Comparison of ENCODE assay signal across 11 cellular contexts in genomic region chr19:42930214-42930613, GRCh38. TPM values are rescaled to one million over a fixed set of nuclear protein-coding genes. Genes with fewer than 3 reads are reported as not detected.
DNase-seq lines count a peak whose midpoint lies in the region; FAIRE-seq and TF ChIP-seq lines count a peak whose summit lies in the region.
"Not testable (repeated sequence)": the region's sequence is repeated elsewhere in the genome, so short reads cannot be mapped to it uniquely, and the experiment has no call there.
"Had no signal": no experiment of that assay in that cellular context is flagged by ENCODE, and none has a peak within 500 bp of the region (broad histone marks: within the 10 kb centered on the region; RNA-seq: fewer than 3 reads in every experiment).

No MANE protein-coding gene starts in this region.

- TF ChIP-seq CTCF in D721Med (IDR thresholded peaks at IDR 0.05; ENCODE audit: insufficient read depth, missing control alignments) (peak; percentile 39), HFFc6 (IDR thresholded peaks at IDR 0.05) (peak; percentile 88), OCI-LY3 (IDR thresholded peaks at IDR 0.05; ENCODE audit: low read depth, low read length) (peak; percentile 50), mesothelial cell of epicardium (IDR thresholded peaks at IDR 0.05; ENCODE audit: unreplicated experiment) (peak; percentile 18), testis (IDR thresholded peaks at IDR 0.05) (peak in 2 of 3 experiments; percentile 2 to 40)

- not testable (repeated sequence) for H2AFZ ChIP-seq in OCI-LY3 (ENCODE audit: low read depth, low read length)

- peak overlapping the region; percentile 81 for H3K27ac Mint-ChIP-seq in HFFc6
- not testable (repeated sequence) for H3K27ac Mint-ChIP-seq in activated CD4-positive, alpha-beta T cell treated with anti-CD3 and anti-CD28 coated beads, Interleukin-2, amount 10 ng/mL, durations not matched to agents 24 days and 14 days; mesothelial cell of epicardium

- not testable (repeated sequence) for H3K9ac ChIP-seq in OCI-LY3 (ENCODE audit: low read length)

- DNase-seq in D721Med (ENCODE audit: insufficient read length, low spot score); mesothelial cell of epicardium (ENCODE audit: low spot score in 2 of 2, unreplicated experiment in 2 of 2): not testable (repeated sequence)
- DNase-seq in HFFc6, result peak; percentile 84
- DNase-seq in activated CD4-positive, alpha-beta T cell treated with anti-CD3 and anti-CD28 coated beads, Interleukin-2, amount 10 ng/mL, durations not matched to agents 24 days and 14 days, result peak; percentile 76
- peak; percentile 49 for DNase-seq in astrocyte of the hippocampus (ENCODE audit: low read depth, low spot score)
- peak; percentile 28 for DNase-seq in fibroblast of the conjunctiva (ENCODE audit: low read depth)
- DNase-seq in testis, result peak; percentile 82

- peak overlapping the region; percentile 4; the same call in 1 of the 2 replicates for H3K4me3 Mint-ChIP-seq in HFFc6
- H3K4me3 Mint-ChIP-seq in activated CD4-positive, alpha-beta T cell treated with anti-CD3 and anti-CD28 coated beads, Interleukin-2, amount 10 ng/mL, durations not matched to agents 24 days and 14 days; mesothelial cell of epicardium: not testable (repeated sequence)

- H3K9me3 ChIP-seq in OCI-LY3 (ENCODE audit: insufficient read depth, low read length); testis: not testable (repeated sequence)

- not testable (repeated sequence) for H3K4me3 ChIP-seq in OCI-LY3 (ENCODE audit: low read length); testis

- FAIRE-seq in D721Med (lab: Jason Lieb, UNC), result not testable (repeated sequence)

- intact Hi-C loops in activated CD4-positive, alpha-beta T cell treated with anti-CD3 and anti-CD28 coated beads, Interleukin-2, amount 10 ng/mL, durations not matched to agents 24 days and 14 days (cut with micrococcal nuclease); testis (cut with DNase I; ENCODE audit: low total_unique reads): not testable (repeated sequence)

- H3K79me2 ChIP-seq in OCI-LY3 (ENCODE audit: low read length), result not testable (repeated sequence)

- not testable (repeated sequence) for H3K4me1 ChIP-seq in OCI-LY3 (ENCODE audit: low read length); testis

- H3K27me3 Mint-ChIP-seq in HFFc6 (ENCODE audit: insufficient read depth); activated CD4-positive, alpha-beta T cell treated with anti-CD3 and anti-CD28 coated beads, Interleukin-2, amount 10 ng/mL, durations not matched to agents 24 days and 14 days; mesothelial cell of epicardium (ENCODE audit: low read depth): not testable (repeated sequence)

- not testable (repeated sequence) for H3K4me2 ChIP-seq in OCI-LY3 (ENCODE audit: low read length)

- 19 to 33% methylated on average over 1 of the region's 1 CpG for WGBS in testis, 2 donors

- H3K36me3 ChIP-seq in OCI-LY3 (replicated peaks; ENCODE audit: low read depth, low read length); testis (ENCODE audit: low read depth, missing control alignments): not testable (repeated sequence)

- H3K4me1 Mint-ChIP-seq in HFFc6 (ENCODE audit: low read depth), result peaks cover 71% of the 10 kb centered on the region
- not testable (repeated sequence) for H3K4me1 Mint-ChIP-seq in activated CD4-positive, alpha-beta T cell treated with anti-CD3 and anti-CD28 coated beads, Interleukin-2, amount 10 ng/mL, durations not matched to agents 24 days and 14 days; mesothelial cell of epicardium

- H3K27me3 ChIP-seq in OCI-LY3 (ENCODE audit: low read depth, low read length); testis: not testable (repeated sequence)

- H3K27ac ChIP-seq in OCI-LY3 (ENCODE audit: low read length); testis: not testable (repeated sequence)

- TF ChIP-seq POLR2A in testis (IDR thresholded peaks at IDR 0.05), result not testable (repeated sequence)

- not testable (repeated sequence) for H3K9me3 Mint-ChIP-seq in HFFc6; activated CD4-positive, alpha-beta T cell treated with anti-CD3 and anti-CD28 coated beads, Interleukin-2, amount 10 ng/mL, durations not matched to agents 24 days and 14 days
- peaks cover 74% of the 10 kb centered on the region for H3K9me3 Mint-ChIP-seq in mesothelial cell of epicardium

- not testable (repeated sequence) for H4K20me1 ChIP-seq in OCI-LY3 (ENCODE audit: insufficient read depth, low read length)

- H3K36me3 Mint-ChIP-seq in HFFc6 (ENCODE audit: low read depth); activated CD4-positive, alpha-beta T cell treated with anti-CD3 and anti-CD28 coated beads, Interleukin-2, amount 10 ng/mL, durations not matched to agents 24 days and 14 days (ENCODE audit: low read depth); mesothelial cell of epicardium: not testable (repeated sequence)

RNA-seq across cellular contexts. Expression of gene PSG7, which starts 6.8 kb away (rescaled TPM):
- total RNA-seq in HFFc6 (2021; fragmentation: NEBNext Ultra II Directional; extraction: Animal tissue kit (Norgen Biotek cat#: 25700)), result under 1 TPM in 5 of 6 experiments, not detected in 1; 0.10 to 0.28 (median 0.18) TPM
- total RNA-seq in activated CD4-positive, alpha-beta T cell treated with anti-CD3 and anti-CD28 coated beads, Interleukin-2, amount 10 ng/mL, durations not matched to agents 24 days and 14 days, result not detected in 2 replicates
- total RNA-seq in mesothelial cell of epicardium (not detected in 3 replicates), testis (not detected)
- polyA plus RNA-seq in testis (ENCODE audit: insufficient read depth, low read depth, low replicate concordance), result not detected
- total RNA-seq: endothelial cell of umbilical vein; T-helper 2 cell treated with Interferon-gamma antibody and Interleukin-4, amounts not matched to agents 100 ng/mL and 5 ng/mL, for 36 hours; temporal lobe had no signal
- polyA plus RNA-seq: endothelial cell of umbilical vein had no signal

RNA-seq across cellular contexts. Expression of gene PSG6, which starts 12.5 kb away (rescaled TPM):
- 1 to 10 TPM in 3 of 6 experiments, under 1 TPM in 3; 0.31 to 1.1 (median 0.99) TPM for total RNA-seq in HFFc6 (2021; fragmentation: NEBNext Ultra II Directional; extraction: Animal tissue kit (Norgen Biotek cat#: 25700))
- total RNA-seq in activated CD4-positive, alpha-beta T cell treated with anti-CD3 and anti-CD28 coated beads, Interleukin-2, amount 10 ng/mL, durations not matched to agents 24 days and 14 days, result not detected in 2 replicates
- total RNA-seq in mesothelial cell of epicardium, result not detected in 3 replicates
- not detected for total RNA-seq in testis
- not detected for polyA plus RNA-seq in testis (ENCODE audit: insufficient read depth, low read depth, low replicate concordance)
- total RNA-seq: endothelial cell of umbilical vein; T-helper 2 cell treated with Interferon-gamma antibody and Interleukin-4, amounts not matched to agents 100 ng/mL and 5 ng/mL, for 36 hours; temporal lobe had no signal
- polyA plus RNA-seq: endothelial cell of umbilical vein had no signal

RNA-seq across cellular contexts. Expression of gene PSG1, which starts 50.7 kb away (rescaled TPM):
- total RNA-seq in HFFc6 (2021; fragmentation: NEBNext Ultra II Directional; extraction: Animal tissue kit (Norgen Biotek cat#: 25700)), result 10 to 100 TPM in 1 of 6 experiments, 1 to 10 TPM in 5; 4.3 to 10.5 (median 8.6) TPM
- not detected in 2 replicates for total RNA-seq in activated CD4-positive, alpha-beta T cell treated with anti-CD3 and anti-CD28 coated beads, Interleukin-2, amount 10 ng/mL, durations not matched to agents 24 days and 14 days
- total RNA-seq in mesothelial cell of epicardium, result not detected in 3 replicates
- total RNA-seq in testis, result not detected
- polyA plus RNA-seq in testis (ENCODE audit: insufficient read depth, low read depth, low replicate concordance), result not detected
- total RNA-seq: endothelial cell of umbilical vein; T-helper 2 cell treated with Interferon-gamma antibody and Interleukin-4, amounts not matched to agents 100 ng/mL and 5 ng/mL, for 36 hours; temporal lobe had no signal
- polyA plus RNA-seq: endothelial cell of umbilical vein had no signal

Comparison
In these comparisons a context has a peak if more than half of its experiments do, and no peak if none do; other contexts are left out.
1. CTCF ChIP-seq: peak in every context shown above with its lines; median percentile 88 in HFFc6; 50 in OCI-LY3; 39 in D721Med; 21 in testis; 18 in mesothelial cell of epicardium.